Comparison of ENCODE assay signal across 14 cellular contexts in the genomic region with DNA sequence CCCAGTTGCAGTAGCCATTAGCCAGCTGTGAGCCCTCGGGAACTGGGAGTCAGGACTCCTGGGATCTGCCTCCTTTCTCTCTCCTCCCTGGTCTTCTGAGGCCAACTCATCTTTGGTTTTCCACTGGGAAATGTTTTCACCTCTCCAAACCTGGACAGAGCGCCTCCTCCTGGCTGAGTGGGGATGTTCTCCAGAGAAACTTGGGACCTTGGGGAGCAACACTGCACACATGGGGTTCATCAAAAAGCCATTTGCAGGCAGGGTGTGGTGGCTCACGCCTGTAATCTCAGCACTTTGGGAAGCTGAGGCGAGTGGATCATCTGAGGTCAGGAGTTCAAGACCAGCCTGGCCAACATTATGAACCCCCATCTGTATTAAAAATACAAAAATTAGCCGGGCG.
DNase-seq lines count a peak whose midpoint lies in the region; ATAC-seq and TF ChIP-seq lines count a peak whose summit lies in the region.
"Had no signal": no experiment of that assay in that cellular context is flagged by ENCODE, and none has a peak within 500 bp of the region (broad histone marks: within the 10 kb centered on the region; RNA-seq: fewer than 3 reads in every experiment).

No MANE protein-coding gene starts in this region.

- peaks cover 11% of the 10 kb centered on the region; the same call in 1 of the 2 replicates for H3F3A ChIP-seq in PC-9 (ENCODE audit: insufficient read depth, low read depth)
- peaks cover 6% of the 10 kb centered on the region for H3F3A ChIP-seq in smooth muscle cell (ENCODE audit: low read depth)

- CTCF ChIA-PET in activated CD8-positive, alpha-beta memory T cell treated with anti-CD3 and anti-CD28 coated beads, Interleukin-2, amount 10 ng/mL, durations not matched to agents 7 days and 5 days (lab: Charles Lee): no interaction called here
- CTCF ChIA-PET in PC-9 (lab: Charles Lee) (no interaction called here), Calu3 (lab: Charles Lee) (interaction anchor here (0.7 kb wide), 1 partner anchor 70 kb away, joined by 3 read pairs; no protein-coding TSS in a partner anchor)
- CTCF ChIA-PET in CD4-positive, alpha-beta memory T cell (lab: Charles Lee; ENCODE audit: partially characterized antibody): no interaction called here

- H3K4me2 ChIP-seq in PC-9 (peak overlapping the region; percentile 94), smooth muscle cell (no peak overlapping the region)

- POLR2A ChIA-PET in PC-9 (lab: Charles Lee; ENCODE audit: unreplicated experiment): no interaction called here
- POLR2A ChIA-PET in CD4-positive, alpha-beta memory T cell (lab: Charles Lee; ENCODE audit: partially characterized antibody): no interaction called here

- 63 to 73% methylated on average over 4 to 5 of the region's 6 CpGs for WGBS in esophagus squamous epithelium, 2 donors
- 97% methylated on average over 6 of the region's 6 CpGs for WGBS in smooth muscle cell (ENCODE audit: low lambda C conversion rate)

- TF ChIP-seq CTCF in PC-9 (conservative IDR thresholded peaks at IDR 0.05) (no peak; the same call in 1 of the 2 replicates), esophagus squamous epithelium (IDR thresholded peaks at IDR 0.05) (peak in 1 of 6 experiments; percentile 30), smooth muscle cell (IDR thresholded peaks at IDR 0.05; ENCODE audit: borderline replicate concordance, insufficient read depth, poor library complexity, severe bottlenecking) (peak; percentile 31), Calu3 (IDR thresholded peaks at IDR 0.05; ENCODE audit: unreplicated experiment) (no peak)

- H3K27ac ChIP-seq in PC-9 (no peak overlapping the region), esophagus squamous epithelium (peak overlapping the region; percentile 90 to 95 (median 92)), smooth muscle cell (ENCODE audit: low read depth) (no peak overlapping the region)
- H3K27ac ChIP-seq in CD4-positive, alpha-beta memory T cell (ENCODE audit: low read depth, low read length): no peak overlapping the region
- H3K27ac ChIP-seq: upper lobe of right lung had no signal

- no peaks in the 10 kb centered on the region for H3K27me3 ChIP-seq in PC-9 (ENCODE audit: insufficient read depth, low read depth)
- H3K27me3 ChIP-seq in esophagus squamous epithelium: peaks cover 0 to 16% (median 0%) of the 10 kb centered on the region in 4 donors
- H3K27me3 ChIP-seq in smooth muscle cell (ENCODE audit: low read depth): no peaks in the 10 kb centered on the region
- H3K27me3 ChIP-seq in CD4-positive, alpha-beta memory T cell (ENCODE audit: insufficient read depth, low read length): peaks cover 17% of the 10 kb centered on the region

- intact Hi-C loops in PC-9 (cut with micrococcal nuclease; ENCODE audit: unreplicated experiment): no loop called here
- intact Hi-C loops in esophagus squamous epithelium (cut with DNase I): no loop called here
- intact Hi-C loops in Calu3 (cut with micrococcal nuclease; ENCODE audit: unreplicated experiment): no loop called here
- intact Hi-C loops in CD4-positive, alpha-beta memory T cell (cut with micrococcal nuclease): no loop called here

- no peaks in the 10 kb centered on the region for H3K36me3 ChIP-seq in PC-9 (ENCODE audit: low read depth)
- H3K36me3 ChIP-seq in esophagus squamous epithelium: no peaks in the 10 kb centered on the region
- H3K36me3 ChIP-seq in smooth muscle cell (ENCODE audit: low read depth): no peaks in the 10 kb centered on the region
- H3K36me3 ChIP-seq in CD4-positive, alpha-beta memory T cell (ENCODE audit: insufficient read depth, low read length): no peaks in the 10 kb centered on the region
- H3K36me3 ChIP-seq: upper lobe of right lung had no signal

- H3K36me3 Mint-ChIP-seq in activated CD8-positive, alpha-beta memory T cell treated with anti-CD3 and anti-CD28 coated beads, Interleukin-2, amount 10 ng/mL, durations not matched to agents 7 days and 5 days: no peaks in the 10 kb centered on the region
- H3K36me3 Mint-ChIP-seq in Calu3 (ENCODE audit: insufficient read depth, unreplicated experiment): peaks cover 15% of the 10 kb centered on the region
- H3K36me3 Mint-ChIP-seq in CD4-positive, alpha-beta memory T cell: no peaks in the 10 kb centered on the region
- H3K36me3 Mint-ChIP-seq: activated naive CD4-positive, alpha-beta T cell treated with anti-CD3 and anti-CD28 coated beads, Interleukin-2, amount 10 ng/mL, durations not matched to agents 7 days and 5 days had no signal

- no peaks in the 10 kb centered on the region for H3K9me3 Mint-ChIP-seq in activated CD8-positive, alpha-beta memory T cell treated with anti-CD3 and anti-CD28 coated beads, Interleukin-2, amount 10 ng/mL, durations not matched to agents 7 days and 5 days (ENCODE audit: low read depth)
- H3K9me3 Mint-ChIP-seq in Calu3 (ENCODE audit: low read depth, unreplicated experiment): no peaks in the 10 kb centered on the region
- peaks cover 0 to 7% (median 1%) of the 10 kb centered on the region in 8 donors for H3K9me3 Mint-ChIP-seq in CD4-positive, alpha-beta memory T cell
- H3K9me3 Mint-ChIP-seq: activated naive CD4-positive, alpha-beta T cell treated with anti-CD3 and anti-CD28 coated beads, Interleukin-2, amount 10 ng/mL, durations not matched to agents 7 days and 5 days; central memory CD8-positive, alpha-beta T cell had no signal

- BruUV-seq in PC-9 (replicated peaks; lab: Mats Ljungman, UMichigan): no TSS peak
- BruUV-seq in Calu3 (replicated peaks; lab: Mats Ljungman, UMichigan): no TSS peak

- H3K4me1 Mint-ChIP-seq in activated CD8-positive, alpha-beta memory T cell treated with anti-CD3 and anti-CD28 coated beads, Interleukin-2, amount 10 ng/mL, durations not matched to agents 7 days and 5 days: peaks cover 7% of the 10 kb centered on the region
- H3K4me1 Mint-ChIP-seq in Calu3 (ENCODE audit: low read depth, unreplicated experiment): peaks cover 11% of the 10 kb centered on the region
- H3K4me1 Mint-ChIP-seq in CD4-positive, alpha-beta memory T cell: peaks cover 4 to 10% (median 7%) of the 10 kb centered on the region in 4 donors
- H3K4me1 Mint-ChIP-seq: central memory CD8-positive, alpha-beta T cell had no signal

- H3K4me3 Mint-ChIP-seq in activated CD8-positive, alpha-beta memory T cell treated with anti-CD3 and anti-CD28 coated beads, Interleukin-2, amount 10 ng/mL, durations not matched to agents 7 days and 5 days: no peak overlapping the region
- H3K4me3 Mint-ChIP-seq in Calu3 (ENCODE audit: low read depth, unreplicated experiment): no peak overlapping the region
- no peak overlapping the region for H3K4me3 Mint-ChIP-seq in CD4-positive, alpha-beta memory T cell
- H3K4me3 Mint-ChIP-seq: activated naive CD4-positive, alpha-beta T cell treated with anti-CD3 and anti-CD28 coated beads, Interleukin-2, amount 10 ng/mL, durations not matched to agents 7 days and 5 days; central memory CD8-positive, alpha-beta T cell had no signal

- H2AFZ ChIP-seq in PC-9 (no peak overlapping the region), smooth muscle cell (ENCODE audit: low read depth) (no peak overlapping the region)

- no peak overlapping the region for H3K9ac ChIP-seq in smooth muscle cell (ENCODE audit: low read depth)

- peak; percentile 42 for DNase-seq in activated CD8-positive, alpha-beta memory T cell treated with anti-CD3 and anti-CD28 coated beads, Interleukin-2, amount 50 U/mL, for 48 hours
- no peak for DNase-seq in activated CD8-positive, alpha-beta memory T cell treated with anti-CD3 and anti-CD28 coated beads, Interleukin-2, amount 10 ng/mL, durations not matched to agents 7 days and 5 days
- DNase-seq in PC-9 (no peak), esophagus squamous epithelium (lab: John Stamatoyannopoulos, UW) (no peak), smooth muscle cell (lab: John Stamatoyannopoulos, UW; ENCODE audit: unreplicated experiment) (no peak), Calu3 (no peak), NCI-H2029 treated with DMSO at 0.1 percent for 48 hours (lab: John Stamatoyannopoulos, UW) (no peak)
- DNase-seq in CD4-positive, alpha-beta memory T cell: no peak
- DNase-seq: activated CD8-positive, alpha-beta memory T cell treated with anti-CD3 and anti-CD28 coated beads for 24 hours; NCI-H1048; NCI-H446; upper lobe of right lung had no signal

- H3K27ac Mint-ChIP-seq in activated CD8-positive, alpha-beta memory T cell treated with anti-CD3 and anti-CD28 coated beads, Interleukin-2, amount 10 ng/mL, durations not matched to agents 7 days and 5 days: no peak overlapping the region
- H3K27ac Mint-ChIP-seq in Calu3 (ENCODE audit: unreplicated experiment): no peak overlapping the region
- no peak overlapping the region for H3K27ac Mint-ChIP-seq in CD4-positive, alpha-beta memory T cell
- H3K27ac Mint-ChIP-seq: activated naive CD4-positive, alpha-beta T cell treated with anti-CD3 and anti-CD28 coated beads, Interleukin-2, amount 10 ng/mL, durations not matched to agents 7 days and 5 days had no signal

- no peak for TF ChIP-seq POLR2A in esophagus squamous epithelium (IDR thresholded peaks at IDR 0.05)

- H3K79me2 ChIP-seq in PC-9 (ENCODE audit: low read depth): no peaks in the 10 kb centered on the region
- H3K79me2 ChIP-seq in smooth muscle cell (ENCODE audit: low read depth): no peaks in the 10 kb centered on the region

- no peak for ATAC-seq in activated CD8-positive, alpha-beta memory T cell treated with anti-CD3 and anti-CD28 coated beads, Interleukin-2, amount 10 ng/mL, durations not matched to agents 7 days and 5 days

- no peaks in the 10 kb centered on the region for H3K9me2 ChIP-seq in PC-9 (ENCODE audit: insufficient read depth)

- peaks cover 30% of the 10 kb centered on the region for H3K4me1 ChIP-seq in PC-9 (replicated peaks; ENCODE audit: insufficient read depth)
- peaks cover 16 to 61% (median 23%) of the 10 kb centered on the region in 3 donors for H3K4me1 ChIP-seq in esophagus squamous epithelium
- H3K4me1 ChIP-seq in smooth muscle cell (ENCODE audit: low read depth): peaks cover 13% of the 10 kb centered on the region
- peaks cover 6% of the 10 kb centered on the region for H3K4me1 ChIP-seq in CD4-positive, alpha-beta memory T cell (ENCODE audit: insufficient read depth, low read length)

- H3K27me3 Mint-ChIP-seq in activated CD8-positive, alpha-beta memory T cell treated with anti-CD3 and anti-CD28 coated beads, Interleukin-2, amount 10 ng/mL, durations not matched to agents 7 days and 5 days: peaks cover 72% of the 10 kb centered on the region
- no peaks in the 10 kb centered on the region for H3K27me3 Mint-ChIP-seq in Calu3 (ENCODE audit: unreplicated experiment)
- peaks cover 27 to 42% of the 10 kb centered on the region in 2 donors for H3K27me3 Mint-ChIP-seq in CD4-positive, alpha-beta memory T cell

- H3K9me3 ChIP-seq in PC-9 (ENCODE audit: insufficient read depth, low read depth) (no peaks in the 10 kb centered on the region; the same call in 1 of the 2 replicates), esophagus squamous epithelium (no peaks in the 10 kb centered on the region), smooth muscle cell (replicated peaks; ENCODE audit: low read depth) (no peaks in the 10 kb centered on the region)
- no peaks in the 10 kb centered on the region for H3K9me3 ChIP-seq in CD4-positive, alpha-beta memory T cell (ENCODE audit: control insufficient read depth in 1 of 2, low read length in 2 of 2)
- H3K9me3 ChIP-seq: upper lobe of right lung had no signal

- H4K20me1 ChIP-seq in PC-9 (ENCODE audit: insufficient read depth): no peaks in the 10 kb centered on the region
- H4K20me1 ChIP-seq in smooth muscle cell (ENCODE audit: low read depth): no peaks in the 10 kb centered on the region

- no peak overlapping the region for H3K4me3 ChIP-seq in PC-9
- H3K4me3 ChIP-seq in esophagus squamous epithelium: no peak overlapping the region
- H3K4me3 ChIP-seq in smooth muscle cell: no peak overlapping the region
- H3K4me3 ChIP-seq in CD4-positive, alpha-beta memory T cell (ENCODE audit: low read length in 2 of 2): no peak overlapping the region

Comparison
In these comparisons a context has a peak if more than half of its experiments do, and no peak if none do; other contexts are left out.
1. H3K27ac ChIP-seq: peak in esophagus squamous epithelium (4 of 4); none in PC-9 (single experiment), smooth muscle cell (single experiment) and CD4-positive, alpha-beta memory T cell (single experiment).